10 cellular contexts compared by ENCODE assay signal in the genomic region with DNA sequence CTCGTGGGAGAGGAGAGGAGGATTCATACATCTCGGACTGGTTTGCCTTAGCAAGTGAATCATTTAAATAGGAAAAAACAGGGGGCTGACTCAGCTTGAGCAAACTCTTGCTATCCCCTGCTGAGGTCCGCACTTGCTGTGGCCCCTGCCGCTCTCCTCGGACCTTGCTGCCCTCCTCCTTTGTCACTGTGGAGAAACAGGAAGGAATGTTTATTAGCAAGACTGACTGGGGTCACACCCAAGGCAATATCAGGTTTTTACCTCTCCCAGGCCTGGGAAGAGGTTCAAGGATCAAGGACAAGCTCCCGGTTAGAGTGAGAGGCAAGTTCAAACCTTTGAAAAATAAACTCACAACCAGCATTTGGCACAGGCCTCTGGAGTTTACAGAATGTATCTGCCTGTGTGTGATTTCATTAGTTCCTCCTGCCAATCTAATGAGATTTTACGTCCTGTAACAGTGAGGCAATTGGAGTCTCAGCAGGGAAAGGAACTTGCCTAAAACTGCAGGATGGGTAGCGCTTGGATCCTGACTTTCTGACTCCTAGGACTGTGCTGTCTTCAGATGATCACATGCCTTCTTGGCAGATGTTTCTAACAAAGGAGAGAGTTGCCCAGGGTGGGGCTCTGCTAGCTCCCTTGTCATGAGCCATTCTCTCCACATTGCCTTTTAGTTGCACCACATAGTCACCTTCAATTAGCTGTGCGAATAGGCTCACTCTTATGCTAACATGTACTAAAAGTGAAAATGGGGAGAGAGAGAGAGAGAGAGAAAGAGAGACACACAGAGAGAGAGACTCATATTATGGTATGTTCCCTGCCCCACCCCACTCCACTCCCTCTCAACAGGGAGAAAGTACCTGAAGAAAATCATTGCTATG.
A peak's percentile ranks its signal among the peaks of the same experiment; 100 is the strongest.
DNase-seq lines count a peak whose midpoint lies in the region; ATAC-seq, FAIRE-seq and TF ChIP-seq lines count a peak whose summit lies in the region.
"Had no signal": no experiment of that assay in that cellular context is flagged by ENCODE, and none has a peak within 500 bp of the region (broad histone marks: within the 10 kb centered on the region; RNA-seq: fewer than 3 reads in every experiment).

No MANE protein-coding gene starts in this region.

- no peaks in the 10 kb centered on the region for H3K9me3 ChIP-seq in ovary
- H3K9me3 ChIP-seq: thoracic aorta had no signal

- TF ChIP-seq CTCF in foreskin keratinocyte (conservative IDR thresholded peaks at IDR 0.05) (no peak), ovary (IDR thresholded peaks at IDR 0.05) (no peak)

- H3K27ac ChIP-seq in foreskin keratinocyte = peak overlapping the region; percentile 87
- H3K27ac ChIP-seq in ovary = no peak overlapping the region
- H3K27ac ChIP-seq: thoracic aorta had no signal

- peaks cover 24% of the 10 kb centered on the region for H3K4me1 ChIP-seq in foreskin keratinocyte
- no peaks in the 10 kb centered on the region for H3K4me1 ChIP-seq in ovary (ENCODE audit: insufficient read depth)

- intact Hi-C loops in ovary (cut with DNase I) = no loop called here

- ATAC-seq in SK-N-SH treated with all-trans-retinoic acid at 6 μM for 48 hours (peak; percentile 47), foreskin keratinocyte (peak; percentile 83), GM19463 (IDR thresholded peaks at IDR 0.05; ENCODE audit: unreplicated experiment) (no peak)

- no peaks in the 10 kb centered on the region for H3K27me3 ChIP-seq in foreskin keratinocyte
- no peaks in the 10 kb centered on the region for H3K27me3 ChIP-seq in ovary

- no peak for TF ChIP-seq EP300 in ovary (IDR thresholded peaks at IDR 0.05)

- WGBS in ovary, 3 donors = 29 to 33% (median 30%) methylated on average over 9 of the region's 9 CpGs

- TF ChIP-seq POLR2A in ovary (IDR thresholded peaks at IDR 0.05) = no peak
- TF ChIP-seq POLR2A in GM12892 (IDR thresholded peaks at IDR 0.05; ENCODE audit: low read depth, low read length) = no peak

- peak; percentile 14 for DNase-seq in GM03348 (ENCODE audit: low spot score)
- DNase-seq in foreskin keratinocyte = peak; percentile 70 to 84
- peak; percentile 16 to 35 (median 21) for DNase-seq in ovary
- DNase-seq in amygdala (lab: John Stamatoyannopoulos, UW) = no peak
- no peak for DNase-seq in GM12892 (ENCODE audit: insufficient read length)
- DNase-seq in GM19239 (ENCODE audit: insufficient read length, low spot score) = no peak
- DNase-seq: SIG-M5 had no signal

- H3K4me3 ChIP-seq in ovary = no peak overlapping the region
- H3K4me3 ChIP-seq: thoracic aorta had no signal

- FAIRE-seq in GM12892 (lab: Jason Lieb, UNC) (no peak), GM19239 (lab: Jason Lieb, UNC) (no peak)

- H3K36me3 ChIP-seq in ovary = no peaks in the 10 kb centered on the region
- H3K36me3 ChIP-seq: thoracic aorta had no signal

TF ChIP-seq in SK-N-SH treated with all-trans-retinoic acid at 6 μM for 48 hours, 23 proteins besides CTCF, POLR2A, EP300 and RAD21 (continues in another document):
- TF ChIP-seq SNAI2 (CRISPR knock-in tag; IDR thresholded peaks at IDR 0.05) (no peak), ZNF8 (CRISPR knock-in tag; IDR thresholded peaks at IDR 0.05) (no peak), ZFP3 (CRISPR knock-in tag; IDR thresholded peaks at IDR 0.05) (no peak), OSR1 (CRISPR knock-in tag; IDR thresholded peaks at IDR 0.05) (no peak), GLIS3 (CRISPR knock-in tag; IDR thresholded peaks at IDR 0.05) (no peak), TSHZ2 (CRISPR knock-in tag; IDR thresholded peaks at IDR 0.05) (no peak), ZNF565 (CRISPR knock-in tag; conservative IDR thresholded peaks at IDR 0.05; ENCODE audit: low read depth) (no peak), ARNTL (CRISPR knock-in tag; IDR thresholded peaks at IDR 0.05; ENCODE audit: borderline replicate concordance, low read depth) (no peak), TOX (CRISPR knock-in tag; IDR thresholded peaks at IDR 0.05; ENCODE audit: borderline replicate concordance) (no peak), CSDC2 (CRISPR knock-in tag; IDR thresholded peaks at IDR 0.05) (no peak), CSRNP3 (CRISPR knock-in tag; IDR thresholded peaks at IDR 0.05) (no peak), ESRRG (CRISPR knock-in tag; IDR thresholded peaks at IDR 0.05) (no peak), CREB5 (CRISPR knock-in tag; IDR thresholded peaks at IDR 0.05; ENCODE audit: low read depth) (no peak), ISL1 (CRISPR knock-in tag; IDR thresholded peaks at IDR 0.05) (no peak), ZC3H10 (CRISPR knock-in tag; IDR thresholded peaks at IDR 0.05) (no peak)
- TF ChIP-seq, protein P1, sequence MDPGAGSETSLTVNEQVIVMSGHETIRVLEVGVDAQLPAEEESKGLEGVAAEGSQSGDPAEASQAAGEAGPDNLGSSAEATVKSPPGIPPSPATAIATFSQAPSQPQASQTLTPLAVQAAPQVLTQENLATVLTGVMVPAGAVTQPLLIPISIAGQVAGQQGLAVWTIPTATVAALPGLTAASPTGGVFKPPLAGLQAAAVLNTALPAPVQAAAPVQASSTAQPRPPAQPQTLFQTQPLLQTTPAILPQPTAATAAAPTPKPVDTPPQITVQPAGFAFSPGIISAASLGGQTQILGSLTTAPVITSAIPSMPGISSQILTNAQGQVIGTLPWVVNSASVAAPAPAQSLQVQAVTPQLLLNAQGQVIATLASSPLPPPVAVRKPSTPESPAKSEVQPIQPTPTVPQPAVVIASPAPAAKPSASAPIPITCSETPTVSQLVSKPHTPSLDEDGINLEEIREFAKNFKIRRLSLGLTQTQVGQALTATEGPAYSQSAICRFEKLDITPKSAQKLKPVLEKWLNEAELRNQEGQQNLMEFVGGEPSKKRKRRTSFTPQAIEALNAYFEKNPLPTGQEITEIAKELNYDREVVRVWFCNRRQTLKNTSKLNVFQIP (CRISPR knock-in tag; IDR thresholded peaks at IDR 0.05; ENCODE audit: borderline replicate concordance, low read depth) = no peak
- TF ChIP-seq, protein P2, sequence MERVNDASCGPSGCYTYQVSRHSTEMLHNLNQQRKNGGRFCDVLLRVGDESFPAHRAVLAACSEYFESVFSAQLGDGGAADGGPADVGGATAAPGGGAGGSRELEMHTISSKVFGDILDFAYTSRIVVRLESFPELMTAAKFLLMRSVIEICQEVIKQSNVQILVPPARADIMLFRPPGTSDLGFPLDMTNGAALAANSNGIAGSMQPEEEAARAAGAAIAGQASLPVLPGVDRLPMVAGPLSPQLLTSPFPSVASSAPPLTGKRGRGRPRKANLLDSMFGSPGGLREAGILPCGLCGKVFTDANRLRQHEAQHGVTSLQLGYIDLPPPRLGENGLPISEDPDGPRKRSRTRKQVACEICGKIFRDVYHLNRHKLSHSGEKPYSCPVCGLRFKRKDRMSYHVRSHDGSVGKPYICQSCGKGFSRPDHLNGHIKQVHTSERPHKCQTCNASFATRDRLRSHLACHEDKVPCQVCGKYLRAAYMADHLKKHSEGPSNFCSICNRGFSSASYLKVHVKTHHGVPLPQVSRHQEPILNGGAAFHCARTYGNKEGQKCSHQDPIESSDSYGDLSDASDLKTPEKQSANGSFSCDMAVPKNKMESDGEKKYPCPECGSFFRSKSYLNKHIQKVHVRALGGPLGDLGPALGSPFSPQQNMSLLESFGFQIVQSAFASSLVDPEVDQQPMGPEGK (CRISPR knock-in tag; IDR thresholded peaks at IDR 0.05; ENCODE audit: borderline replicate concordance) = no peak

Comparison
In these comparisons a context has a peak if more than half of its experiments do, and no peak if none do; other contexts are left out.
1. DNase-seq: peak in GM03348 (single experiment), foreskin keratinocyte (2 of 2) and ovary (5 of 5); none in amygdala (0 of 56), GM12892 (single experiment) and GM19239 (single experiment).